9 cellular contexts compared by ENCODE assay signal in the genomic region with DNA sequence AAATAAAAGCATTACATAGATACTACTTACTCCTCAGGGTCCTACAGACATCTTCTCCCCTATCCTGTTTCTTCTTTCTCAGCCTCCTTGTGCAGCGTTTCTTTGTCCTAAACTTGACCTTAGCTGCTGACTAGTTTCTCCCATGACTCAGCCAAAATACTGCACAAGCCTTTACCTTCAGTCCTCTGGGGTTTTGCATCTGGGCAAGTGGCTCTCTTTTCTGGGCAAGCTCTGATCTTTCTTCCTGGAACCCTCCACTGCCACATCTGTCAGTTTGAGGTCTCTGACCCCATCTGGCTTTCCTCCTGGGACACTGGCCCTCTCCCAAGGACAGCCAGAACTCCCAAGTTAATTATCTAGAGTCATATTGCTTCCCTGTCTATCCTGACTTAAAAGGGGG.
A peak's percentile ranks its signal among the peaks of the same experiment; 100 is the strongest.
DNase-seq lines count a peak whose midpoint lies in the region; ATAC-seq and TF ChIP-seq lines count a peak whose summit lies in the region.
"Had no signal": no experiment of that assay in that cellular context is flagged by ENCODE, and none has a peak within 500 bp of the region (broad histone marks: within the 10 kb centered on the region; RNA-seq: fewer than 3 reads in every experiment).

No MANE protein-coding gene starts in this region.

- intact Hi-C loops in gastrocnemius medialis (cut with DNase I; ENCODE audit: low total_unique reads), result no loop called here
- intact Hi-C loops in CD14-positive monocyte (cut with micrococcal nuclease), result no loop called here

- H3K4me3 ChIP-seq in gastrocnemius medialis, result no peak overlapping the region

- ATAC-seq in GM19043 (IDR thresholded peaks at IDR 0.05; ENCODE audit: low read depth, unreplicated experiment) (peak; percentile 53), HG03108 (IDR thresholded peaks at IDR 0.05; ENCODE audit: unreplicated experiment) (peak; percentile 71), gastrocnemius medialis (peak; percentile 61 to 86)
- ATAC-seq in activated T-helper 17 cell treated with anti-CD3 and anti-CD28 coated beads, Interleukin-2, amount 50 U/mL, for 72 hours (replicated peaks), result no peak

- H3K27ac Mint-ChIP-seq in CD14-positive monocyte, result no peak overlapping the region
- H3K27ac Mint-ChIP-seq in activated T-helper 17 cell treated with anti-CD3 and anti-CD28 coated beads, Interleukin-2, amount 50 U/mL, for 72 hours, result no peak overlapping the region
- H3K27ac Mint-ChIP-seq: naive B cell had no signal

- no peak for TF ChIP-seq POLR2A in gastrocnemius medialis (IDR thresholded peaks at IDR 0.05)

- peaks cover 0 to 2% (median 0%) of the 10 kb centered on the region in 3 donors for H3K9me3 ChIP-seq in gastrocnemius medialis

- peak; percentile 59 for DNase-seq in dedifferentiated amniotic fluid mesenchymal stem cell (ENCODE audit: extremely low spot score)
- peak; percentile 3 to 39 for DNase-seq in gastrocnemius medialis
- no peak for DNase-seq in CD14-positive monocyte (ENCODE audit: low spot score)
- no peak for DNase-seq in NCI-H226
- no peak for DNase-seq in NCI-H1436 treated with DMSO at 0.1 percent for 48 hours (lab: John Stamatoyannopoulos, UW)
- DNase-seq: naive B cell had no signal

- H3K4me1 ChIP-seq in gastrocnemius medialis, result peaks cover 0 to 18% of the 10 kb centered on the region in 2 donors

- no peaks in the 10 kb centered on the region for H3K27me3 ChIP-seq in gastrocnemius medialis

- TF ChIP-seq CTCF in gastrocnemius medialis (IDR thresholded peaks at IDR 0.05 in 4 of 5, conservative IDR thresholded peaks at IDR 0.05 in 1 of 5) (no peak), CD14-positive monocyte (IDR thresholded peaks at IDR 0.05) (no peak)

- H3K4me3 Mint-ChIP-seq in CD14-positive monocyte, result no peak overlapping the region
- H3K4me3 Mint-ChIP-seq in activated T-helper 17 cell treated with anti-CD3 and anti-CD28 coated beads, Interleukin-2, amount 50 U/mL, for 72 hours, result no peak overlapping the region

- in situ Hi-C loops in gastrocnemius medialis (cut with MboI; ENCODE audit: low sequenced_read_pairs in 4 of 4), result no loop called here

- H3K27me3 Mint-ChIP-seq in CD14-positive monocyte (ENCODE audit: low read depth in 3 of 3), result peaks cover 0 to 4% (median 1%) of the 10 kb centered on the region in 3 donors
- H3K27me3 Mint-ChIP-seq in activated T-helper 17 cell treated with anti-CD3 and anti-CD28 coated beads, Interleukin-2, amount 50 U/mL, for 72 hours, result peaks cover 3% of the 10 kb centered on the region
- H3K27me3 Mint-ChIP-seq: naive B cell had no signal

- H3K4me1 Mint-ChIP-seq in CD14-positive monocyte, result no peaks in the 10 kb centered on the region
- H3K4me1 Mint-ChIP-seq in activated T-helper 17 cell treated with anti-CD3 and anti-CD28 coated beads, Interleukin-2, amount 50 U/mL, for 72 hours, result no peaks in the 10 kb centered on the region
- H3K4me1 Mint-ChIP-seq: naive B cell had no signal

- no peaks in the 10 kb centered on the region for H3K36me3 Mint-ChIP-seq in CD14-positive monocyte
- no peaks in the 10 kb centered on the region for H3K36me3 Mint-ChIP-seq in activated T-helper 17 cell treated with anti-CD3 and anti-CD28 coated beads, Interleukin-2, amount 50 U/mL, for 72 hours (ENCODE audit: low read depth)
- H3K36me3 Mint-ChIP-seq: naive B cell had no signal

- H3K9me3 Mint-ChIP-seq in CD14-positive monocyte, result peaks cover 0 to 6% (median 3%) of the 10 kb centered on the region in 7 donors
- H3K9me3 Mint-ChIP-seq in activated T-helper 17 cell treated with anti-CD3 and anti-CD28 coated beads, Interleukin-2, amount 50 U/mL, for 72 hours, result no peaks in the 10 kb centered on the region

- no peaks in the 10 kb centered on the region for H3K36me3 ChIP-seq in gastrocnemius medialis

- H3K27ac ChIP-seq in gastrocnemius medialis, result peak overlapping the region in 2 of 4 donors; percentile 2 to 19

Comparison
In these comparisons a context has a peak if more than half of its experiments do, and no peak if none do; other contexts are left out.
1. DNase-seq: peak in dedifferentiated amniotic fluid mesenchymal stem cell (single experiment) and gastrocnemius medialis (2 of 2); none in CD14-positive monocyte (single experiment), NCI-H226 (single experiment) and NCI-H1436 treated with DMSO at 0.1 percent for 48 hours (single experiment).